21 cellular contexts compared by ENCODE assay signal in genomic region chr17:59601130-59601529, GRCh38. TPM values are rescaled to one million over a fixed set of nuclear protein-coding genes. Genes with fewer than 3 reads are reported as not detected.
DNase-seq lines count a peak whose midpoint lies in the region; ATAC-seq, FAIRE-seq and TF ChIP-seq lines count a peak whose summit lies in the region.
"Had no signal": no experiment of that assay in that cellular context is flagged by ENCODE, and none has a peak within 500 bp of the region (broad histone marks: within the 10 kb centered on the region; RNA-seq: fewer than 3 reads in every experiment).

No MANE protein-coding gene starts in this region.

- intact Hi-C loops in psoas muscle (cut with DNase I), result no loop called here

- no peak overlapping the region for H3K4me3 Mint-ChIP-seq in stimulated activated naive B cell treated with anti-CD40 and anti-IgM and Interleukin-4, amounts not matched to agents 10 μg/mL and 1 μg/mL and 100 μg/mL, for 72 hours
- H3K4me3 Mint-ChIP-seq: memory B cell; naive thymus-derived CD8-positive, alpha-beta T cell had no signal

- H3K27me3 Mint-ChIP-seq in stimulated activated naive B cell treated with anti-CD40 and anti-IgM and Interleukin-4, amounts not matched to agents 10 μg/mL and 1 μg/mL and 100 μg/mL, for 72 hours, result no peaks in the 10 kb centered on the region
- H3K27me3 Mint-ChIP-seq: memory B cell; naive thymus-derived CD8-positive, alpha-beta T cell had no signal

- TF ChIP-seq CTCF in OCI-LY3 (IDR thresholded peaks at IDR 0.05; ENCODE audit: low read depth, low read length) (no peak), psoas muscle (IDR thresholded peaks at IDR 0.05) (no peak)

- no peaks in the 10 kb centered on the region for H4K20me1 ChIP-seq in OCI-LY3 (ENCODE audit: insufficient read depth, low read length)

- H3K9ac ChIP-seq in OCI-LY3 (ENCODE audit: low read length), result no peak overlapping the region

- 91 to 100% (median 96%) methylated on average over 2 of the region's 2 CpGs for WGBS in psoas muscle, 3 donors

- DNase-seq in stimulated activated CD4-positive, alpha-beta T cell treated with anti-CD3 and anti-CD28 coated beads, Interleukin-15, amount 100 ng/mL, for 24 hours, result peak; percentile 28
- no peak for DNase-seq in stimulated activated CD4-positive, alpha-beta T cell treated with anti-CD3 and anti-CD28 coated beads, Interleukin-12 subunit alpha, Interleukin-12 subunit beta, amount 100 ng/mL, for 4 hours
- no peak for DNase-seq in GM19239 (ENCODE audit: insufficient read length, low spot score)
- no peak for DNase-seq in stimulated activated naive B cell treated with anti-CD40 and anti-IgM and Interleukin-4, amounts not matched to agents 10 μg/mL and 1 μg/mL and 100 μg/mL, for 72 hours
- no peak for DNase-seq in central memory CD4-positive, alpha-beta T cell
- DNase-seq in psoas muscle, result no peak
- DNase-seq: dermis blood vessel endothelial cell; foreskin melanocyte; Karpas-422; naive thymus-derived CD8-positive, alpha-beta T cell; NCI-H1048; NCI-H2081 treated with DMSO at 0.1 percent for 48 hours; NCI-H510A treated with DMSO at 0.1 percent for 48 hours; stimulated activated CD4-positive, alpha-beta T cell treated with anti-CD3 and anti-CD28 coated beads, Interleukin-4, amount 100 ng/mL, for 24 hours; testis had no signal

- H3K36me3 ChIP-seq in OCI-LY3 (replicated peaks; ENCODE audit: low read depth, low read length), result peaks cover 14% of the 10 kb centered on the region
- H3K36me3 ChIP-seq in psoas muscle (ENCODE audit: insufficient read depth in 1 of 2, low read depth in 1 of 2), result peaks cover 0 to 53% of the 10 kb centered on the region in 2 donors

- peak overlapping the region; percentile 10; the same call in 1 of the 2 replicates for H3K4me2 ChIP-seq in OCI-LY3 (ENCODE audit: low read length)

- H3K27ac Mint-ChIP-seq in stimulated activated naive B cell treated with anti-CD40 and anti-IgM and Interleukin-4, amounts not matched to agents 10 μg/mL and 1 μg/mL and 100 μg/mL, for 72 hours, result peak overlapping the region; percentile 68
- H3K27ac Mint-ChIP-seq: memory B cell had no signal

- H3K9me3 ChIP-seq in OCI-LY3 (ENCODE audit: insufficient read depth, low read length) (no peaks in the 10 kb centered on the region), psoas muscle (no peaks in the 10 kb centered on the region)
- H3K9me3 ChIP-seq: testis had no signal

- peaks cover 10% of the 10 kb centered on the region for H3K4me1 ChIP-seq in OCI-LY3 (ENCODE audit: low read length)
- peaks cover 9% of the 10 kb centered on the region for H3K4me1 ChIP-seq in psoas muscle
- H3K4me1 ChIP-seq: testis had no signal

- H3K9me3 Mint-ChIP-seq in stimulated activated naive B cell treated with anti-CD40 and anti-IgM and Interleukin-4, amounts not matched to agents 10 μg/mL and 1 μg/mL and 100 μg/mL, for 72 hours, result no peaks in the 10 kb centered on the region
- H3K9me3 Mint-ChIP-seq: memory B cell; naive thymus-derived CD8-positive, alpha-beta T cell had no signal

- no peaks in the 10 kb centered on the region for H3K79me2 ChIP-seq in OCI-LY3 (ENCODE audit: low read length)

- no peak overlapping the region for H2AFZ ChIP-seq in OCI-LY3 (ENCODE audit: low read depth, low read length)

- peak; percentile 56 for FAIRE-seq in GM19239 (lab: Jason Lieb, UNC)
- FAIRE-seq: H1 had no signal

- peak; percentile 34 to 64 for ATAC-seq in stimulated activated naive B cell treated with anti-CD40 and anti-IgM and Interleukin-4, amounts not matched to agents 10 μg/mL and 1 μg/mL and 100 μg/mL, for 72 hours (replicated peaks)
- ATAC-seq in GM19035 (IDR thresholded peaks at IDR 0.05; ENCODE audit: unreplicated experiment) (no peak), psoas muscle (no peak)
- ATAC-seq: naive thymus-derived CD8-positive, alpha-beta T cell; Right ventricle myocardium inferior had no signal

- H3K27me3 ChIP-seq in OCI-LY3 (ENCODE audit: low read depth, low read length), result no peaks in the 10 kb centered on the region
- no peaks in the 10 kb centered on the region for H3K27me3 ChIP-seq in psoas muscle (ENCODE audit: insufficient read depth in 3 of 3, low read length in 2 of 3)
- H3K27me3 ChIP-seq: testis had no signal

- H3K4me1 Mint-ChIP-seq in stimulated activated naive B cell treated with anti-CD40 and anti-IgM and Interleukin-4, amounts not matched to agents 10 μg/mL and 1 μg/mL and 100 μg/mL, for 72 hours, result peaks cover 6 to 12% of the 10 kb centered on the region in 2 donors
- H3K4me1 Mint-ChIP-seq: memory B cell; naive thymus-derived CD8-positive, alpha-beta T cell had no signal

- H3K4me3 ChIP-seq in OCI-LY3 (ENCODE audit: low read length), result no peak overlapping the region
- no peak overlapping the region for H3K4me3 ChIP-seq in psoas muscle
- H3K4me3 ChIP-seq: testis had no signal

- no peak overlapping the region for H3K27ac ChIP-seq in OCI-LY3 (ENCODE audit: low read length)
- H3K27ac ChIP-seq in psoas muscle, result no peak overlapping the region
- H3K27ac ChIP-seq: epithelial cell of prostate, testis had no signal

- H3K36me3 Mint-ChIP-seq in stimulated activated naive B cell treated with anti-CD40 and anti-IgM and Interleukin-4, amounts not matched to agents 10 μg/mL and 1 μg/mL and 100 μg/mL, for 72 hours, result peaks cover 26 to 48% of the 10 kb centered on the region in 2 donors

RNA-seq across cellular contexts. Expression of gene CLTC, which starts 18.6 kb away (rescaled TPM):
- total RNA-seq in psoas muscle, result 100 to 1,000 TPM in 3 of 4 donors, 10 to 100 TPM in 1; 92.4 to 156 (median 128) TPM
- polyA plus RNA-seq in psoas muscle, result 100 to 1,000 TPM in 2 of 3 donors, 10 to 100 TPM in 1; 61.4 to 124 (median 111) TPM

RNA-seq across cellular contexts. Expression of gene DHX40, which starts 35.7 kb away (rescaled TPM):
- 10 to 100 TPM; 17.2 to 21.8 (median 20.1) TPM for total RNA-seq in psoas muscle
- 10 to 100 TPM in 2 of 3 donors, 1 to 10 TPM in 1; 8.5 to 17.2 (median 10.4) TPM for polyA plus RNA-seq in psoas muscle

Comparison
In these comparisons a context has a peak if more than half of its experiments do, and no peak if none do; other contexts are left out.
1. ATAC-seq: peak in stimulated activated naive B cell treated with anti-CD40 and anti-IgM and Interleukin-4, amounts not matched to agents 10 μg/mL and 1 μg/mL and 100 μg/mL, for 72 hours (2 of 2); none in GM19035 (single experiment) and psoas muscle (0 of 4).